In genomic region chr19:3374369-3375112, GRCh38 we compare ENCODE assay signal across 1 cellular context.
A peak's percentile ranks its signal among the peaks of the same experiment; 100 is the strongest.
TF ChIP-seq lines count a peak whose summit lies in the region.

No MANE protein-coding gene starts in this region.

TF ChIP-seq in K562, 482 proteins besides CTCF, POLR2A, EP300 and RAD21 (continued from another document and continues in another):
- TF ChIP-seq SMAD1 (IDR thresholded peaks at IDR 0.05; ENCODE audit: low read depth, low read length, partially characterized antibody): no peak
- no peak for TF ChIP-seq U2AF1 (optimal IDR thresholded peaks at IDR 0.05; ENCODE audit: low read depth, low read length)
- TF ChIP-seq OTX1 (CRISPR knock-in tag; IDR thresholded peaks at IDR 0.05): no peak
- TF ChIP-seq MBD2 (IDR thresholded peaks at IDR 0.05; ENCODE audit: borderline replicate concordance, low read depth): no peak
- peak; percentile 49; the same call in 1 of the 2 replicates for TF ChIP-seq STAT6 (CRISPR knock-in tag; IDR thresholded peaks at IDR 0.05)
- no peak for TF ChIP-seq CREB5 (CRISPR knock-in tag; IDR thresholded peaks at IDR 0.05)
- no peak for TF ChIP-seq ZNF644 (tag; IDR thresholded peaks at IDR 0.05; ENCODE audit: low read depth)
- TF ChIP-seq EZH2 (IDR thresholded peaks at IDR 0.05; ENCODE audit: borderline replicate concordance, low read depth, low read length): no peak
- TF ChIP-seq HNRNPH1 (optimal IDR thresholded peaks at IDR 0.05; ENCODE audit: low read depth, low read length): no peak
- no peak for TF ChIP-seq THRB (CRISPR knock-in tag; conservative IDR thresholded peaks at IDR 0.05)
- peak in 1 of 2 experiments; percentile 86; a peak in 2 of 3 replicates for TF ChIP-seq CBX3 (IDR thresholded peaks at IDR 0.05; ENCODE audit: borderline replicate concordance in 1 of 2, low read length in 2 of 2)
- no peak for TF ChIP-seq NR4A1 (CRISPR knock-in tag; IDR thresholded peaks at IDR 0.05)
- 0 out of 2 replicates have a peak, but pooled peaks have one; percentile 21 for TF ChIP-seq NR4A1 (tag; IDR thresholded peaks at IDR 0.05)
- peak; percentile 35 to 86; a peak in 2 of 4 replicates for TF ChIP-seq ARNT (IDR thresholded peaks at IDR 0.05)
- TF ChIP-seq SNAPC5 (CRISPR knock-in tag; IDR thresholded peaks at IDR 0.05): no peak
- TF ChIP-seq ZC3H4 (CRISPR knock-in tag; IDR thresholded peaks at IDR 0.05; ENCODE audit: borderline replicate concordance): no peak
- TF ChIP-seq ZNF263 (CRISPR knock-in tag; IDR thresholded peaks at IDR 0.05; ENCODE audit: borderline replicate concordance): peak; percentile 59; the same call in 1 of the 2 replicates
- TF ChIP-seq ZBTB40 (IDR thresholded peaks at IDR 0.05): no peak
- TF ChIP-seq ZBTB40 (CRISPR knock-in tag; IDR thresholded peaks at IDR 0.05): no peak
- no peak for TF ChIP-seq PHF21A (IDR thresholded peaks at IDR 0.05; ENCODE audit: borderline replicate concordance, low read depth)
- no peak for TF ChIP-seq SREBF2 (CRISPR knock-in tag; IDR thresholded peaks at IDR 0.05)
- no peak for TF ChIP-seq ZNF707 (CRISPR knock-in tag; conservative IDR thresholded peaks at IDR 0.05)
- peak; percentile 48; the same call in 1 of the 2 replicates for TF ChIP-seq ZNF121 (CRISPR knock-in tag; conservative IDR thresholded peaks at IDR 0.05)
- no peak for TF ChIP-seq ZNF324 (CRISPR knock-in tag; IDR thresholded peaks at IDR 0.05)
- TF ChIP-seq KLF6 (CRISPR knock-in tag; IDR thresholded peaks at IDR 0.05; ENCODE audit: borderline replicate concordance): no peak
- peak; percentile 51; the same call in 1 of the 2 replicates for TF ChIP-seq TFAP4 (CRISPR knock-in tag; IDR thresholded peaks at IDR 0.05; ENCODE audit: borderline replicate concordance)
- TF ChIP-seq RBFOX2 (IDR thresholded peaks at IDR 0.05; ENCODE audit: low read depth, low read length): no peak; the same call in 1 of the 2 replicates
- TF ChIP-seq ERF (CRISPR knock-in tag; IDR thresholded peaks at IDR 0.05): no peak
- TF ChIP-seq SNIP1 (IDR thresholded peaks at IDR 0.05; ENCODE audit: low read depth): no peak
- TF ChIP-seq ZNF830 (CRISPR knock-in tag; IDR thresholded peaks at IDR 0.05): no peak
- peak; percentile 65; the same call in 1 of the 2 replicates for TF ChIP-seq ZNF24 (IDR thresholded peaks at IDR 0.05)
- no peak for TF ChIP-seq TEAD2 (tag; IDR thresholded peaks at IDR 0.05)
- TF ChIP-seq HDGF (IDR thresholded peaks at IDR 0.05): peak; percentile 99
- no peak for TF ChIP-seq HSF4 (CRISPR knock-in tag; IDR thresholded peaks at IDR 0.05; ENCODE audit: borderline replicate concordance)
- no peak for TF ChIP-seq ZNF407 (IDR thresholded peaks at IDR 0.05; ENCODE audit: low read depth)
- TF ChIP-seq ASH1L (IDR thresholded peaks at IDR 0.05; ENCODE audit: borderline replicate concordance, low read depth, partially characterized antibody): no peak
- no peak for TF ChIP-seq RBM34 (IDR thresholded peaks at IDR 0.05; ENCODE audit: borderline replicate concordance, insufficient read depth, low read length)
- TF ChIP-seq SIN3B (IDR thresholded peaks at IDR 0.05; ENCODE audit: low read depth): no peak
- TF ChIP-seq MIER1 (IDR thresholded peaks at IDR 0.05; ENCODE audit: low read depth): 0 out of 2 replicates have a peak, but pooled peaks have one; percentile 66
